In genomic region chr11:18262681-18263352, GRCh38 we compare ENCODE assay signal across 8 cellular contexts. TPM values are rescaled to one million over a fixed set of nuclear protein-coding genes. Genes with fewer than 3 reads are reported as not detected.
"Had no signal": no experiment of that assay in that cellular context is flagged by ENCODE, and none has a peak within 500 bp of the region (broad histone marks: within the 10 kb centered on the region; RNA-seq: fewer than 3 reads in every experiment).

No MANE protein-coding gene starts in this region.

RNA-seq across cellular contexts. Expression of gene SAA1, which starts 3.2 kb away (rescaled TPM):
- total RNA-seq: naive thymus-derived CD4-positive, alpha-beta T cell; osteoblast; testis had no signal
- polyA plus RNA-seq: naive thymus-derived CD4-positive, alpha-beta T cell had no signal

RNA-seq across cellular contexts. Expression of gene SAA2, which starts 14.3 kb away (rescaled TPM):
- total RNA-seq: foreskin keratinocyte; naive thymus-derived CD4-positive, alpha-beta T cell had no signal
- polyA plus RNA-seq: naive thymus-derived CD4-positive, alpha-beta T cell had no signal

RNA-seq across cellular contexts. Expression of gene SAA4, which starts 26.2 kb away (rescaled TPM):
- total RNA-seq: esophagus muscularis mucosa, foreskin keratinocyte, osteoblast, sciatic nerve, testis, tibial nerve, upper lobe of right lung had no signal
- polyA plus RNA-seq: foreskin keratinocyte; naive thymus-derived CD4-positive, alpha-beta T cell had no signal
